ENCODE assay signal across 1 cellular context in the genomic region with DNA sequence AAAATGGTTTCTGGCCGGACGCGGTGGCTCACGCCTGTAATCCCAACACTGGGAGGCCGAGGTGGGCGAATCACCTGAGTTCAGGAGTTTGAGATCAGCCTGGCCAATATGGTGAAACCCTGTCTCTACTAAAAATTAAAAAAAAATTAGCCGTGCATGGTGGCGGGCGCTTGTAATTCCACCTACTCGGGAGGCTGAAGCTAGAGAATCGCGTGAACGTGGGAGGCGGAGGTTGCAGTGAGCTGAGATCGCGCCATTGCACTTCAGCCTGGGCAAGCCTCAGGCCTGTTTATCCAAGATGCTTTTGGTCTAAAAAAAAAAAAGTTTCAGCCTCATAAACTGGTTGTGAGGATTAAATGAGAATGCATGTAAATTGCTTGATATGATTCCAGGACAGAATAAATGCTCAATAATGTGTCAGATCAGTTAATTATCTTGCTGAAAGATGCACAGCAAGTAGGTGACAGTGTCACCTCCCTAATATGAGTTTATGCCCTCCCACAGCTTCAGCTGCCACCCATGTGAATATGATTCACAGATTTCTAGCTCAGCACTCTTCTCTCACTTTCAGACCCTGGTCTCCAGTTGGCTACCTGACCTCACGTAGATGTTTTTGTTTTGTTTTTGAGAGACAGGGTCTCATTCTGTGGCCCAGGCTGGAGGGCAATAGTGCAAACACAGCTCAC.
TF ChIP-seq lines count a peak whose summit lies in the region.

No MANE protein-coding gene starts in this region.

TF ChIP-seq in GM12878, 131 proteins besides CTCF, POLR2A, EP300 and RAD21:
- TF ChIP-seq, protein P1, sequence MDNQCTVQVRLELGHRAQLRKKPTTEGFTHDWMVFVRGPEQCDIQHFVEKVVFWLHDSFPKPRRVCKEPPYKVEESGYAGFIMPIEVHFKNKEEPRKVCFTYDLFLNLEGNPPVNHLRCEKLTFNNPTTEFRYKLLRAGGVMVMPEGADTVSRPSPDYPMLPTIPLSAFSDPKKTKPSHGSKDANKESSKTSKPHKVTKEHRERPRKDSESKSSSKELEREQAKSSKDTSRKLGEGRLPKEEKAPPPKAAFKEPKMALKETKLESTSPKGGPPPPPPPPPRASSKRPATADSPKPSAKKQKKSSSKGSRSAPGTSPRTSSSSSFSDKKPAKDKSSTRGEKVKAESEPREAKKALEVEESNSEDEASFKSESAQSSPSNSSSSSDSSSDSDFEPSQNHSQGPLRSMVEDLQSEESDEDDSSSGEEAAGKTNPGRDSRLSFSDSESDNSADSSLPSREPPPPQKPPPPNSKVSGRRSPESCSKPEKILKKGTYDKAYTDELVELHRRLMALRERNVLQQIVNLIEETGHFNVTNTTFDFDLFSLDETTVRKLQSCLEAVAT (IDR thresholded peaks at IDR 0.05): peak; percentile 63; the same call in 1 of the 2 replicates
- no peak for TF ChIP-seq CBX3 (IDR thresholded peaks at IDR 0.05; ENCODE audit: borderline replicate concordance, low read depth)
- TF ChIP-seq MXI1 (IDR thresholded peaks at IDR 0.05; ENCODE audit: low read depth, low read length): no peak
- TF ChIP-seq JUND (IDR thresholded peaks at IDR 0.05; ENCODE audit: low read depth, low read length): no peak
